ENCODE assay signal across 8 cellular contexts in genomic region chr5:154683101-154683757, GRCh38.
DNase-seq lines count a peak whose midpoint lies in the region; ATAC-seq lines count a peak whose summit lies in the region.

No MANE protein-coding gene starts in this region.

- H3K4me3 ChIP-seq in iPS-11a (ENCODE audit: low read depth, low read length): peak overlapping the region; percentile 38

- no peaks in the 10 kb centered on the region for H3K36me3 Mint-ChIP-seq in activated CD4-positive, alpha-beta T cell treated with anti-CD3 and anti-CD28 coated beads, Interleukin-2, amount 10 ng/mL, durations not matched to agents 7 days and 5 days (ENCODE audit: low read depth)
- no peaks in the 10 kb centered on the region for H3K36me3 Mint-ChIP-seq in activated CD4-positive, alpha-beta memory T cell treated with anti-CD3 and anti-CD28 coated beads for 36 hours
- H3K36me3 Mint-ChIP-seq in stimulated activated naive CD8-positive, alpha-beta T cell treated with anti-CD3 and anti-CD28 coated beads, Interleukin-15, Interleukin-2, amounts not matched to agents 100 ng/mL and 50 ng/mL, for 24 hours (ENCODE audit: low read depth): no peaks in the 10 kb centered on the region

- no peaks in the 10 kb centered on the region for H3K9me3 Mint-ChIP-seq in activated CD4-positive, alpha-beta T cell treated with anti-CD3 and anti-CD28 coated beads, Interleukin-2, amount 10 ng/mL, durations not matched to agents 7 days and 5 days
- no peaks in the 10 kb centered on the region for H3K9me3 Mint-ChIP-seq in activated CD4-positive, alpha-beta memory T cell treated with anti-CD3 and anti-CD28 coated beads for 36 hours
- H3K9me3 Mint-ChIP-seq in stimulated activated naive CD8-positive, alpha-beta T cell treated with anti-CD3 and anti-CD28 coated beads, Interleukin-15, Interleukin-2, amounts not matched to agents 100 ng/mL and 50 ng/mL, for 24 hours: no peaks in the 10 kb centered on the region

- POLR2A ChIA-PET in activated CD4-positive, alpha-beta T cell treated with anti-CD3 and anti-CD28 coated beads, Interleukin-2, amount 10 ng/mL, durations not matched to agents 7 days and 5 days (lab: Charles Lee): interaction anchor here (0.6 kb wide), 1 partner anchor 12 kb away, joined by 3 read pairs; no protein-coding TSS in a partner anchor
- POLR2A ChIA-PET in activated CD4-positive, alpha-beta memory T cell treated with anti-CD3 and anti-CD28 coated beads for 36 hours (lab: Charles Lee): no interaction called here

- H3K4me1 Mint-ChIP-seq in activated CD4-positive, alpha-beta T cell treated with anti-CD3 and anti-CD28 coated beads, Interleukin-2, amount 10 ng/mL, durations not matched to agents 7 days and 5 days: peaks cover 5% of the 10 kb centered on the region
- peaks cover 6% of the 10 kb centered on the region for H3K4me1 Mint-ChIP-seq in activated CD4-positive, alpha-beta memory T cell treated with anti-CD3 and anti-CD28 coated beads for 36 hours (ENCODE audit: low read depth)
- H3K4me1 Mint-ChIP-seq in stimulated activated naive CD8-positive, alpha-beta T cell treated with anti-CD3 and anti-CD28 coated beads, Interleukin-15, Interleukin-2, amounts not matched to agents 100 ng/mL and 50 ng/mL, for 24 hours (ENCODE audit: low read depth): peaks cover 5% of the 10 kb centered on the region

- H3K4me3 Mint-ChIP-seq in activated CD4-positive, alpha-beta T cell treated with anti-CD3 and anti-CD28 coated beads, Interleukin-2, amount 10 ng/mL, durations not matched to agents 7 days and 5 days: peak overlapping the region; percentile 53
- peak overlapping the region; percentile 32 for H3K4me3 Mint-ChIP-seq in activated CD4-positive, alpha-beta memory T cell treated with anti-CD3 and anti-CD28 coated beads for 36 hours
- peak overlapping the region; percentile 48 for H3K4me3 Mint-ChIP-seq in stimulated activated naive CD8-positive, alpha-beta T cell treated with anti-CD3 and anti-CD28 coated beads, Interleukin-15, Interleukin-2, amounts not matched to agents 100 ng/mL and 50 ng/mL, for 24 hours

- peaks cover 20% of the 10 kb centered on the region for H3K27me3 Mint-ChIP-seq in activated CD4-positive, alpha-beta T cell treated with anti-CD3 and anti-CD28 coated beads, Interleukin-2, amount 10 ng/mL, durations not matched to agents 7 days and 5 days
- H3K27me3 Mint-ChIP-seq in activated CD4-positive, alpha-beta memory T cell treated with anti-CD3 and anti-CD28 coated beads for 36 hours: peaks cover 6% of the 10 kb centered on the region
- peaks cover 14% of the 10 kb centered on the region for H3K27me3 Mint-ChIP-seq in stimulated activated naive CD8-positive, alpha-beta T cell treated with anti-CD3 and anti-CD28 coated beads, Interleukin-15, Interleukin-2, amounts not matched to agents 100 ng/mL and 50 ng/mL, for 24 hours

- peak overlapping the region; percentile 61 for H3K27ac Mint-ChIP-seq in activated CD4-positive, alpha-beta T cell treated with anti-CD3 and anti-CD28 coated beads, Interleukin-2, amount 10 ng/mL, durations not matched to agents 7 days and 5 days
- no peak overlapping the region for H3K27ac Mint-ChIP-seq in activated CD4-positive, alpha-beta memory T cell treated with anti-CD3 and anti-CD28 coated beads for 36 hours
- no peak overlapping the region for H3K27ac Mint-ChIP-seq in stimulated activated naive CD8-positive, alpha-beta T cell treated with anti-CD3 and anti-CD28 coated beads, Interleukin-15, Interleukin-2, amounts not matched to agents 100 ng/mL and 50 ng/mL, for 24 hours

- DNase-seq in activated CD4-positive, alpha-beta T cell treated with anti-CD3 and anti-CD28 coated beads, Interleukin-2, amount 10 ng/mL, durations not matched to agents 7 days and 5 days: no peak
- DNase-seq in activated CD4-positive, alpha-beta T cell treated with anti-CD3 and anti-CD28 coated beads for 4 hours: no peak
- DNase-seq in activated CD4-positive, alpha-beta memory T cell treated with anti-CD3 and anti-CD28 coated beads for 36 hours: no peak
- DNase-seq in NCI-H345 treated with DMSO at 0.1 percent for 48 hours (lab: John Stamatoyannopoulos, UW; ENCODE audit: unreplicated experiment): no peak
- DNase-seq in activated gamma-delta T cell treated with Interleukin-2 at 50 U/mL for 16 hours: no peak

- peak; percentile 50 for ATAC-seq in HG03039 (IDR thresholded peaks at IDR 0.05; ENCODE audit: unreplicated experiment)

- CTCF ChIA-PET in activated CD4-positive, alpha-beta T cell treated with anti-CD3 and anti-CD28 coated beads, Interleukin-2, amount 10 ng/mL, durations not matched to agents 7 days and 5 days (lab: Charles Lee): interaction anchor here (0.7 to 1.6 kb wide), 2 partner anchors 9 kb away, joined by 4 read pairs; no protein-coding TSS in a partner anchor
- CTCF ChIA-PET in activated CD4-positive, alpha-beta memory T cell treated with anti-CD3 and anti-CD28 coated beads for 36 hours (lab: Charles Lee): interaction anchor here (0.7 kb wide), 1 partner anchor 572 kb away, joined by 3 read pairs; no protein-coding TSS in a partner anchor

- intact Hi-C loops in activated CD4-positive, alpha-beta memory T cell treated with anti-CD3 and anti-CD28 coated beads for 36 hours (cut with micrococcal nuclease): loop anchor here (10.0 kb wide), 1 partner anchor 172 kb away; the partner anchor contains the start of genes CNOT8 and FAXDC2
